Comparison of ENCODE assay signal across 13 cellular contexts in the genomic region with DNA sequence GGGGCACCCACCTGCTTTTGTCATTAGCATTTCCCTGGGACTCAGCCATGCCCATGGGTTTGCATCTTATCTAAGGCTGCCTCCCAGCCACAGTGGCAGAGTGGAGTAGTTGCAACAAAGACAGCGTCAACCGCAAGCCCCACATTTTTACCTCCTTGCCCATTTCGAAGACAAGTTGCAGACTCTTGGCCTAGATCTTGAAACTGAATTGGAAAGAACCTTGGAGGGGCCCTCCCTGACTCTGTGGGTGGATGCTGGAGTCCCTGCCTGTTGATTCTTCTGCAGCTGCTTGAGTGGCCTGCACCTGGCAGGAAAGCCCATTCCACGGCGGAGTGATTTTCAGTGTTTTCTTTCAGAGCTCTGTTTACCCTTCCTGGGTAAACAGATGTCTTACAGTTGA.
DNase-seq lines count a peak whose midpoint lies in the region; ATAC-seq, FAIRE-seq and TF ChIP-seq lines count a peak whose summit lies in the region.
"Had no signal": no experiment of that assay in that cellular context is flagged by ENCODE, and none has a peak within 500 bp of the region (broad histone marks: within the 10 kb centered on the region; RNA-seq: fewer than 3 reads in every experiment).

No MANE protein-coding gene starts in this region.

- no peak for TF ChIP-seq POLR2A in GM12892 (IDR thresholded peaks at IDR 0.05; ENCODE audit: low read depth, low read length)
- TF ChIP-seq POLR2A in GM12878 (IDR thresholded peaks at IDR 0.05; ENCODE audit: low read depth, low read length) = no peak

- no peak overlapping the region for H3K27ac ChIP-seq in GM12878 (ENCODE audit: control insufficient read depth, insufficient read depth)
- H3K27ac ChIP-seq: dorsolateral prefrontal cortex had no signal

- in situ Hi-C loops in GM12878 (cut with MboI) = no loop called here

- no peak overlapping the region for H3K9ac ChIP-seq in GM12878 (ENCODE audit: control insufficient read depth, insufficient read depth, low read length)

- DNase-seq in GM12892 (ENCODE audit: insufficient read length) = peak; percentile 4
- peak; percentile 12 for DNase-seq in GM12878 (ENCODE audit: low read depth, low spot score)
- no peak for DNase-seq in activated effector memory CD4-positive, alpha-beta T cell treated with anti-CD3 and anti-CD28 coated beads, Interleukin-2, amount 50 U/mL, for 16 hours
- DNase-seq in kidney glomerular epithelial cell (lab: John Stamatoyannopoulos, UW) = no peak
- DNase-seq in RKO (ENCODE audit: low spot score) = no peak
- DNase-seq: activated CD8-positive, alpha-beta memory T cell treated with anti-CD3 and anti-CD28 coated beads, Interleukin-2, amount 50 U/mL, for 4 hours; aorta; dorsolateral prefrontal cortex; NCI-H1694 treated with DMSO at 0.1 percent for 48 hours had no signal

- H3K27me3 ChIP-seq in GM12878 (replicated peaks in 1 of 2; ENCODE audit: control insufficient read depth in 2 of 2, insufficient read depth in 2 of 2, low read length in 1 of 2) = no peaks in the 10 kb centered on the region

- BruUV-seq in GM12878 (replicated peaks; lab: Mats Ljungman, UMichigan) = no TSS peak

- no peaks in the 10 kb centered on the region; the same call in 1 of the 2 replicates for H3K4me1 ChIP-seq in GM12878 (ENCODE audit: control insufficient read depth, insufficient read depth, low read length)

- peak; percentile 65 for ATAC-seq in GM19035 (IDR thresholded peaks at IDR 0.05; ENCODE audit: unreplicated experiment)
- ATAC-seq in HG03066 (IDR thresholded peaks at IDR 0.05; ENCODE audit: low read depth, unreplicated experiment) = peak; percentile 65
- ATAC-seq in GM12878 = peak; percentile 65
- no peak for ATAC-seq in HG03139 (IDR thresholded peaks at IDR 0.05; ENCODE audit: unreplicated experiment)
- ATAC-seq: Panc1 had no signal

- no peak; the same call in 1 of the 2 replicates for TF ChIP-seq RAD21 in GM12878 (IDR thresholded peaks at IDR 0.05; ENCODE audit: insufficient read depth, low read depth, low read length)

- TF ChIP-seq EP300 in GM12878 (IDR thresholded peaks at IDR 0.05; ENCODE audit: borderline replicate concordance in 1 of 2, control insufficient read depth in 1 of 2, low read depth in 2 of 2, low read length in 2 of 2) = no peak

- no peaks in the 10 kb centered on the region for H3K36me3 ChIP-seq in GM12878 (ENCODE audit: control insufficient read depth in 2 of 2, insufficient read depth in 2 of 2, low read length in 1 of 2)

- no peaks in the 10 kb centered on the region for H4K20me1 ChIP-seq in GM12878 (ENCODE audit: control insufficient read depth, insufficient read depth)

- H3K4me2 ChIP-seq in GM12878 (ENCODE audit: control insufficient read depth, insufficient read depth) = 0 out of 2 replicates have a peak overlapping the region, but pooled peaks have one; percentile 33

- POLR2A ChIA-PET in GM12878 (lab: Charles Lee) = interaction anchor here (0.6 kb wide), 1 partner anchor 300 kb away, joined by 5 read pairs; no protein-coding TSS in a partner anchor

- H3K9me3 ChIP-seq in GM12878 (replicated peaks; ENCODE audit: control insufficient read depth, insufficient read depth, low read length) = peaks cover 3% of the 10 kb centered on the region; the same call in 1 of the 3 replicates

- no peak overlapping the region; the same call in 1 of the 2 replicates for H3K4me3 ChIP-seq in GM12878
- H3K4me3 ChIP-seq: dorsolateral prefrontal cortex had no signal

- CTCF ChIA-PET in GM12878 (lab: Yijun Ruan, JAX) = interaction anchor here (1.0 to 1.4 kb wide), 2 partner anchors 55 to 254 kb away, joined by 3 to 4 read pairs; no protein-coding TSS in a partner anchor

- intact Hi-C loops in GM12878 (cut with micrococcal nuclease; ENCODE audit: unreplicated experiment) = no loop called here

- RAD21 ChIA-PET in GM12878 (lab: Charles Lee; ENCODE audit: unreplicated experiment) = no interaction called here

- SMC1A ChIA-PET in GM12878 (lab: Charles Lee; ENCODE audit: uncharacterized antibody, unreplicated experiment) = interaction anchor here (0.6 to 2.4 kb wide), 2 partner anchors 10 to 518 kb away, joined by 3 to 7 read pairs; no protein-coding TSS in a partner anchor

- peak in 1 of 3 experiments; percentile 6; a peak in 2 of 6 replicates for TF ChIP-seq CTCF in GM12878 (IDR thresholded peaks at IDR 0.05 in 2 of 3, conservative IDR thresholded peaks at IDR 0.05 in 1 of 3; ENCODE audit: control insufficient read depth in 2 of 3, extremely low read depth in 1 of 3, insufficient read depth in 1 of 3, low read depth in 3 of 3, low read length in 3 of 3)

- H2AFZ ChIP-seq in GM12878 (ENCODE audit: control insufficient read depth, low read depth, low read length) = peak overlapping the region; percentile 17; the same call in 1 of the 2 replicates

- FAIRE-seq in GM12892 (lab: Jason Lieb, UNC) = no peak
- FAIRE-seq in GM12878 (lab: Jason Lieb, UNC) = no peak

- H3K79me2 ChIP-seq in GM12878 (ENCODE audit: control insufficient read depth, insufficient read depth, low read length) = no peaks in the 10 kb centered on the region

- WGBS in GM12878 (ENCODE audit: insufficient coverage, insufficient replicate concordance, low lambda C conversion rate, missing lambda C conversion rate) = 54% methylated on average over 5 of the region's 5 CpGs

TF ChIP-seq in GM12878, 131 proteins besides CTCF, POLR2A, EP300 and RAD21:
- TF ChIP-seq RUNX3 (IDR thresholded peaks at IDR 0.05; ENCODE audit: low read length) = peak; percentile 74
- peak; percentile 44; the same call in 1 of the 2 replicates for TF ChIP-seq IKZF1 (conservative IDR thresholded peaks at IDR 0.05)
- TF ChIP-seq, protein P1, sequence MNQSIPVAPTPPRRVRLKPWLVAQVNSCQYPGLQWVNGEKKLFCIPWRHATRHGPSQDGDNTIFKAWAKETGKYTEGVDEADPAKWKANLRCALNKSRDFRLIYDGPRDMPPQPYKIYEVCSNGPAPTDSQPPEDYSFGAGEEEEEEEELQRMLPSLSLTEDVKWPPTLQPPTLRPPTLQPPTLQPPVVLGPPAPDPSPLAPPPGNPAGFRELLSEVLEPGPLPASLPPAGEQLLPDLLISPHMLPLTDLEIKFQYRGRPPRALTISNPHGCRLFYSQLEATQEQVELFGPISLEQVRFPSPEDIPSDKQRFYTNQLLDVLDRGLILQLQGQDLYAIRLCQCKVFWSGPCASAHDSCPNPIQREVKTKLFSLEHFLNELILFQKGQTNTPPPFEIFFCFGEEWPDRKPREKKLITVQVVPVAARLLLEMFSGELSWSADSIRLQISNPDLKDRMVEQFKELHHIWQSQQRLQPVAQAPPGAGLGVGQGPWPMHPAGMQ (IDR thresholded peaks at IDR 0.05; ENCODE audit: borderline replicate concordance) = no peak
- peak; percentile 60; the same call in 1 of the 2 replicates for TF ChIP-seq CBX5 (IDR thresholded peaks at IDR 0.05; ENCODE audit: low read depth)
- no peak for TF ChIP-seq IRF4 (IDR thresholded peaks at IDR 0.05; ENCODE audit: low read depth, low read length)
- peak in 1 of 2 experiments; percentile 40; a peak in 1 of 4 replicates for TF ChIP-seq IKZF2 (IDR thresholded peaks at IDR 0.05)
- no peak for TF ChIP-seq ZNF274 (IDR thresholded peaks at IDR 0.05; ENCODE audit: insufficient read depth, insufficient read length)
- TF ChIP-seq TCF3 (IDR thresholded peaks at IDR 0.05; ENCODE audit: borderline replicate concordance, insufficient read depth, low read depth, low read length) = 0 out of 2 replicates have a peak, but pooled peaks have one; percentile 46
- TF ChIP-seq, protein P2, sequence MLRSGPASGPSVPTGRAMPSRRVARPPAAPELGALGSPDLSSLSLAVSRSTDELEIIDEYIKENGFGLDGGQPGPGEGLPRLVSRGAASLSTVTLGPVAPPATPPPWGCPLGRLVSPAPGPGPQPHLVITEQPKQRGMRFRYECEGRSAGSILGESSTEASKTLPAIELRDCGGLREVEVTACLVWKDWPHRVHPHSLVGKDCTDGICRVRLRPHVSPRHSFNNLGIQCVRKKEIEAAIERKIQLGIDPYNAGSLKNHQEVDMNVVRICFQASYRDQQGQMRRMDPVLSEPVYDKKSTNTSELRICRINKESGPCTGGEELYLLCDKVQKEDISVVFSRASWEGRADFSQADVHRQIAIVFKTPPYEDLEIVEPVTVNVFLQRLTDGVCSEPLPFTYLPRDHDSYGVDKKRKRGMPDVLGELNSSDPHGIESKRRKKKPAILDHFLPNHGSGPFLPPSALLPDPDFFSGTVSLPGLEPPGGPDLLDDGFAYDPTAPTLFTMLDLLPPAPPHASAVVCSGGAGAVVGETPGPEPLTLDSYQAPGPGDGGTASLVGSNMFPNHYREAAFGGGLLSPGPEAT (IDR thresholded peaks at IDR 0.05; ENCODE audit: low read depth) = 0 out of 2 replicates have a peak, but pooled peaks have one; percentile 37
- no peak for TF ChIP-seq MXI1 (IDR thresholded peaks at IDR 0.05; ENCODE audit: low read depth, low read length)
- peak; percentile 84 for TF ChIP-seq TCF12 (IDR thresholded peaks at IDR 0.05; ENCODE audit: low read depth, low read length)
- TF ChIP-seq HCFC1 (IDR thresholded peaks at IDR 0.05; ENCODE audit: low read length) = no peak
- peak; percentile 50; the same call in 1 of the 2 replicates for TF ChIP-seq PAX5 (IDR thresholded peaks at IDR 0.05; ENCODE audit: borderline replicate concordance, low read depth, low read length)

Comparison
In these comparisons a context has a peak if more than half of its experiments do, and no peak if none do; other contexts are left out.
1. DNase-seq: peak in GM12892 (single experiment) and GM12878 (single experiment); none in activated effector memory CD4-positive, alpha-beta T cell treated with anti-CD3 and anti-CD28 coated beads, Interleukin-2, amount 50 U/mL, for 16 hours (single experiment), kidney glomerular epithelial cell (single experiment) and RKO (single experiment).